Comparison of ENCODE assay signal across 9 cellular contexts in genomic region chr13:46687810-46688209, GRCh38.
DNase-seq lines count a peak whose midpoint lies in the region; ATAC-seq and TF ChIP-seq lines count a peak whose summit lies in the region.
"Had no signal": no experiment of that assay in that cellular context is flagged by ENCODE, and none has a peak within 500 bp of the region (broad histone marks: within the 10 kb centered on the region; RNA-seq: fewer than 3 reads in every experiment).

No MANE protein-coding gene starts in this region.

- H3K36me3 Mint-ChIP-seq in stimulated activated effector memory CD8-positive, alpha-beta T cell treated with anti-CD3 and anti-CD28 coated beads, Interleukin-12 subunit alpha, Interleukin-12 subunit beta, amount 100 ng/mL, for 72 hours = peaks cover 37% of the 10 kb centered on the region
- peaks cover 60% of the 10 kb centered on the region for H3K36me3 Mint-ChIP-seq in activated T-cell treated with anti-CD3 and anti-CD28 coated beads, Interleukin-2, amount 50 U/mL, for 24 hours (ENCODE audit: low read depth)

- no peaks in the 10 kb centered on the region for H3K27me3 Mint-ChIP-seq in activated T-cell treated with anti-CD3 and anti-CD28 coated beads, Interleukin-2, amount 50 U/mL, for 24 hours
- H3K27me3 Mint-ChIP-seq: brain had no signal

- intact Hi-C loops in Right ventricle myocardium superior (cut with DNase I) (loop anchor here (10.0 kb wide), 1 partner anchor 133 kb away; the partner anchor contains the start of gene LRCH1), cardiac septum (cut with DNase I) (no loop called here)

- peaks cover 10% of the 10 kb centered on the region for H3K4me1 Mint-ChIP-seq in stimulated activated effector memory CD8-positive, alpha-beta T cell treated with anti-CD3 and anti-CD28 coated beads, Interleukin-12 subunit alpha, Interleukin-12 subunit beta, amount 100 ng/mL, for 72 hours
- H3K4me1 Mint-ChIP-seq in activated T-cell treated with anti-CD3 and anti-CD28 coated beads, Interleukin-2, amount 50 U/mL, for 24 hours (ENCODE audit: low read depth) = peaks cover 22% of the 10 kb centered on the region

- H3K4me3 Mint-ChIP-seq in stimulated activated effector memory CD8-positive, alpha-beta T cell treated with anti-CD3 and anti-CD28 coated beads, Interleukin-12 subunit alpha, Interleukin-12 subunit beta, amount 100 ng/mL, for 72 hours = no peak overlapping the region
- no peak overlapping the region for H3K4me3 Mint-ChIP-seq in activated T-cell treated with anti-CD3 and anti-CD28 coated beads, Interleukin-2, amount 50 U/mL, for 24 hours
- H3K4me3 Mint-ChIP-seq: brain had no signal

- no peak overlapping the region for H3K4me3 ChIP-seq in epithelial cell of esophagus (ENCODE audit: low read length)

- H3K9me3 Mint-ChIP-seq in stimulated activated effector memory CD8-positive, alpha-beta T cell treated with anti-CD3 and anti-CD28 coated beads, Interleukin-12 subunit alpha, Interleukin-12 subunit beta, amount 100 ng/mL, for 72 hours = no peaks in the 10 kb centered on the region
- H3K9me3 Mint-ChIP-seq in activated T-cell treated with anti-CD3 and anti-CD28 coated beads, Interleukin-2, amount 50 U/mL, for 24 hours = no peaks in the 10 kb centered on the region
- H3K9me3 Mint-ChIP-seq: brain had no signal

- DNase-seq in Right ventricle myocardium superior (no peak), cardiac septum (ENCODE audit: low spot score) (no peak), NCI-H1048 (lab: John Stamatoyannopoulos, UW) (peak; percentile 52), epithelial cell of esophagus (ENCODE audit: low read depth) (peak; percentile 71), midbrain (lab: John Stamatoyannopoulos, UW) (no peak)
- DNase-seq in stimulated activated effector memory CD8-positive, alpha-beta T cell treated with anti-CD3 and anti-CD28 coated beads, Interleukin-12 subunit alpha, Interleukin-12 subunit beta, amount 100 ng/mL, for 72 hours (ENCODE audit: low spot score in 2 of 2) = no peak
- no peak for DNase-seq in activated T-cell treated with anti-CD3 and anti-CD28 coated beads, Interleukin-2, amount 50 U/mL, for 24 hours

- no peak for TF ChIP-seq CTCF in epithelial cell of esophagus (IDR thresholded peaks at IDR 0.05; ENCODE audit: insufficient read depth, low read depth, low read length, missing control alignments)

- no peak overlapping the region for H3K27ac Mint-ChIP-seq in stimulated activated effector memory CD8-positive, alpha-beta T cell treated with anti-CD3 and anti-CD28 coated beads, Interleukin-12 subunit alpha, Interleukin-12 subunit beta, amount 100 ng/mL, for 72 hours
- H3K27ac Mint-ChIP-seq in activated T-cell treated with anti-CD3 and anti-CD28 coated beads, Interleukin-2, amount 50 U/mL, for 24 hours = no peak overlapping the region
- H3K27ac Mint-ChIP-seq: brain had no signal

- ATAC-seq in Right ventricle myocardium superior (ENCODE audit: poor library complexity) (peak; percentile 60), GM21447 (IDR thresholded peaks at IDR 0.05; ENCODE audit: unreplicated experiment) (no peak)
- ATAC-seq in stimulated activated effector memory CD8-positive, alpha-beta T cell treated with anti-CD3 and anti-CD28 coated beads, Interleukin-12 subunit alpha, Interleukin-12 subunit beta, amount 100 ng/mL, for 72 hours = peak; percentile 68

Comparison
In these comparisons a context has a peak if more than half of its experiments do, and no peak if none do; other contexts are left out.
1. DNase-seq: peak in NCI-H1048 (single experiment) and epithelial cell of esophagus (single experiment); none in Right ventricle myocardium superior (single experiment), cardiac septum (single experiment), stimulated activated effector memory CD8-positive, alpha-beta T cell treated with anti-CD3 and anti-CD28 coated beads, Interleukin-12 subunit alpha, Interleukin-12 subunit beta, amount 100 ng/mL, for 72 hours (0 of 2), midbrain (single experiment) and activated T-cell treated with anti-CD3 and anti-CD28 coated beads, Interleukin-2, amount 50 U/mL, for 24 hours (single experiment).